Comparison of ENCODE assay signal across 1 cellular context in genomic region chr17:8057691-8058114, GRCh38.
TF ChIP-seq lines count a peak whose summit lies in the region.

No MANE protein-coding gene starts in this region.

TF ChIP-seq in HEK293, 187 proteins besides CTCF, POLR2A, EP300 and RAD21 (continued from another document and continues in another):
- TF ChIP-seq, protein P1, sequence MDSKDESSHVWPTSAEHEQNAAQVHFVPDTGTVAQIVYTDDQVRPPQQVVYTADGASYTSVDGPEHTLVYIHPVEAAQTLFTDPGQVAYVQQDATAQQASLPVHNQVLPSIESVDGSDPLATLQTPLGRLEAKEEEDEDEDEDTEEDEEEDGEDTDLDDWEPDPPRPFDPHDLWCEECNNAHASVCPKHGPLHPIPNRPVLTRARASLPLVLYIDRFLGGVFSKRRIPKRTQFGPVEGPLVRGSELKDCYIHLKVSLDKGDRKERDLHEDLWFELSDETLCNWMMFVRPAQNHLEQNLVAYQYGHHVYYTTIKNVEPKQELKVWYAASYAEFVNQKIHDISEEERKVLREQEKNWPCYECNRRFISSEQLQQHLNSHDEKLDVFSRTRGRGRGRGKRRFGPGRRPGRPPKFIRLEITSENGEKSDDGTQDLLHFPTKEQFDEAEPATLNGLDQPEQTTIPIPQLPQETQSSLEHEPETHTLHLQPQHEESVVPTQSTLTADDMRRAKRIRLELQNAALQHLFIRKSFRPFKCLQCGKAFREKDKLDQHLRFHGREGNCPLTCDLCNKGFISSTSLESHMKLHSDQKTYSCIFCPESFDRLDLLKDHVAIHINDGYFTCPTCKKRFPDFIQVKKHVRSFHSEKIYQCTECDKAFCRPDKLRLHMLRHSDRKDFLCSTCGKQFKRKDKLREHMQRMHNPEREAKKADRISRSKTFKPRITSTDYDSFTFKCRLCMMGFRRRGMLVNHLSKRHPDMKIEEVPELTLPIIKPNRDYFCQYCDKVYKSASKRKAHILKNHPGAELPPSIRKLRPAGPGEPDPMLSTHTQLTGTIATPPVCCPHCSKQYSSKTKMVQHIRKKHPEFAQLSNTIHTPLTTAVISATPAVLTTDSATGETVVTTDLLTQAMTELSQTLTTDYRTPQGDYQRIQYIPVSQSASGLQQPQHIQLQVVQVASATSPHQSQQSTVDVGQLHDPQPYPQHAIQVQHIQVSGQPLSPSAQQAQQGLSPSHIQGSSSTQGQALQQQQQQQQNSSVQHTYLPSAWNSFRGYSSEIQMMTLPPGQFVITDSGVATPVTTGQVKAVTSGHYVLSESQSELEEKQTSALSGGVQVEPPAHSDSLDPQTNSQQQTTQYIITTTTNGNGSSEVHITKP (tag by site-specific recombination; IDR thresholded peaks at IDR 0.05), result 0 out of 2 replicates have a peak, but pooled peaks have one; percentile 11
- TF ChIP-seq, protein P2, sequence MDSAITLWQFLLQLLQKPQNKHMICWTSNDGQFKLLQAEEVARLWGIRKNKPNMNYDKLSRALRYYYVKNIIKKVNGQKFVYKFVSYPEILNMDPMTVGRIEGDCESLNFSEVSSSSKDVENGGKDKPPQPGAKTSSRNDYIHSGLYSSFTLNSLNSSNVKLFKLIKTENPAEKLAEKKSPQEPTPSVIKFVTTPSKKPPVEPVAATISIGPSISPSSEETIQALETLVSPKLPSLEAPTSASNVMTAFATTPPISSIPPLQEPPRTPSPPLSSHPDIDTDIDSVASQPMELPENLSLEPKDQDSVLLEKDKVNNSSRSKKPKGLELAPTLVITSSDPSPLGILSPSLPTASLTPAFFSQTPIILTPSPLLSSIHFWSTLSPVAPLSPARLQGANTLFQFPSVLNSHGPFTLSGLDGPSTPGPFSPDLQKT (IDR thresholded peaks at IDR 0.05; ENCODE audit: borderline replicate concordance, low read depth, low read length), result no peak
- TF ChIP-seq WT1 (tag by site-specific recombination; IDR thresholded peaks at IDR 0.05) (no peak), ZEB2 (tag by site-specific recombination; IDR thresholded peaks at IDR 0.05) (no peak), SCRT1 (tag by site-specific recombination; IDR thresholded peaks at IDR 0.05; ENCODE audit: borderline replicate concordance) (no peak), ZNF777 (tag by site-specific recombination; IDR thresholded peaks at IDR 0.05; ENCODE audit: borderline replicate concordance) (no peak), ZNF146 (tag by site-specific recombination; IDR thresholded peaks at IDR 0.05) (no peak), ZNF324 (tag by site-specific recombination; IDR thresholded peaks at IDR 0.05) (no peak), ZNF645 (tag by site-specific recombination; IDR thresholded peaks at IDR 0.05) (no peak), PRDM1 (tag by site-specific recombination; IDR thresholded peaks at IDR 0.05) (no peak), ZNF624 (tag by site-specific recombination; IDR thresholded peaks at IDR 0.05) (no peak), ZNF248 (tag by site-specific recombination; IDR thresholded peaks at IDR 0.05) (no peak), ZNF626 (tag by site-specific recombination; IDR thresholded peaks at IDR 0.05) (no peak), ZNF37A (tag by site-specific recombination; IDR thresholded peaks at IDR 0.05) (no peak), ZNF292 (tag by site-specific recombination; IDR thresholded peaks at IDR 0.05; ENCODE audit: borderline replicate concordance, low read depth) (no peak), ZNF426 (tag by site-specific recombination; IDR thresholded peaks at IDR 0.05) (no peak), GLI2 (tag by site-specific recombination; IDR thresholded peaks at IDR 0.05; ENCODE audit: borderline replicate concordance, low read depth) (no peak), ZNF274 (IDR thresholded peaks at IDR 0.05; ENCODE audit: low read length) (no peak), ZNF274 (tag by site-specific recombination; IDR thresholded peaks at IDR 0.05; ENCODE audit: borderline replicate concordance) (no peak), ZNF747 (tag by site-specific recombination; IDR thresholded peaks at IDR 0.05) (no peak), ZNF621 (tag by site-specific recombination; IDR thresholded peaks at IDR 0.05) (no peak), GLIS1 (tag by site-specific recombination; IDR thresholded peaks at IDR 0.05) (no peak), ZNF596 (tag by site-specific recombination; IDR thresholded peaks at IDR 0.05) (no peak), ZNF529 (tag by site-specific recombination; IDR thresholded peaks at IDR 0.05; ENCODE audit: insufficient replicate concordance) (no peak), BCL11B (tag by site-specific recombination; IDR thresholded peaks at IDR 0.05; ENCODE audit: low read depth) (no peak), ZNF677 (tag by site-specific recombination; IDR thresholded peaks at IDR 0.05) (no peak), ZNF473 (tag by site-specific recombination; IDR thresholded peaks at IDR 0.05) (no peak), ZNF549 (tag by site-specific recombination; IDR thresholded peaks at IDR 0.05) (no peak), ZNF791 (tag by site-specific recombination; IDR thresholded peaks at IDR 0.05) (no peak), KLF8 (tag by site-specific recombination; IDR thresholded peaks at IDR 0.05) (no peak), KLF10 (tag by site-specific recombination; IDR thresholded peaks at IDR 0.05) (no peak), SP7 (tag by site-specific recombination; IDR thresholded peaks at IDR 0.05) (0 out of 2 replicates have a peak, but pooled peaks have one; percentile 16), ZNF394 (tag by site-specific recombination; IDR thresholded peaks at IDR 0.05; ENCODE audit: borderline replicate concordance) (no peak), ZBTB8A (tag by site-specific recombination; IDR thresholded peaks at IDR 0.05) (no peak), ZBTB17 (tag by site-specific recombination; IDR thresholded peaks at IDR 0.05) (peak; percentile 81), ZNF2 (tag by site-specific recombination; IDR thresholded peaks at IDR 0.05) (peak; percentile 87), ZNF24 (tag by site-specific recombination; IDR thresholded peaks at IDR 0.05) (peak; percentile 95), ZNF140 (tag by site-specific recombination; IDR thresholded peaks at IDR 0.05) (no peak), ZNF660 (tag by site-specific recombination; IDR thresholded peaks at IDR 0.05) (0 out of 2 replicates have a peak, but pooled peaks have one; percentile 57), ZNF114 (tag by site-specific recombination; IDR thresholded peaks at IDR 0.05) (no peak), FEZF1 (tag by site-specific recombination; IDR thresholded peaks at IDR 0.05) (no peak), ZFP41 (tag by site-specific recombination; IDR thresholded peaks at IDR 0.05; ENCODE audit: borderline replicate concordance) (no peak), ZNF600 (tag by site-specific recombination; IDR thresholded peaks at IDR 0.05) (no peak), ZNF510 (tag by site-specific recombination; IDR thresholded peaks at IDR 0.05; ENCODE audit: insufficient replicate concordance) (no peak), ZNF211 (tag by site-specific recombination; IDR thresholded peaks at IDR 0.05; ENCODE audit: low read depth) (no peak), TCF7L2 (IDR thresholded peaks at IDR 0.05; ENCODE audit: borderline replicate concordance, low read depth, low read length) (no peak)
- TF ChIP-seq, protein P3, sequence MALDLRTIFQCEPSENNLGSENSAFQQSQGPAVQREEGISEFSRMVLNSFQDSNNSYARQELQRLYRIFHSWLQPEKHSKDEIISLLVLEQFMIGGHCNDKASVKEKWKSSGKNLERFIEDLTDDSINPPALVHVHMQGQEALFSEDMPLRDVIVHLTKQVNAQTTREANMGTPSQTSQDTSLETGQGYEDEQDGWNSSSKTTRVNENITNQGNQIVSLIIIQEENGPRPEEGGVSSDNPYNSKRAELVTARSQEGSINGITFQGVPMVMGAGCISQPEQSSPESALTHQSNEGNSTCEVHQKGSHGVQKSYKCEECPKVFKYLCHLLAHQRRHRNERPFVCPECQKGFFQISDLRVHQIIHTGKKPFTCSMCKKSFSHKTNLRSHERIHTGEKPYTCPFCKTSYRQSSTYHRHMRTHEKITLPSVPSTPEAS (tag by site-specific recombination; IDR thresholded peaks at IDR 0.05), result no peak
- TF ChIP-seq, protein P4, sequence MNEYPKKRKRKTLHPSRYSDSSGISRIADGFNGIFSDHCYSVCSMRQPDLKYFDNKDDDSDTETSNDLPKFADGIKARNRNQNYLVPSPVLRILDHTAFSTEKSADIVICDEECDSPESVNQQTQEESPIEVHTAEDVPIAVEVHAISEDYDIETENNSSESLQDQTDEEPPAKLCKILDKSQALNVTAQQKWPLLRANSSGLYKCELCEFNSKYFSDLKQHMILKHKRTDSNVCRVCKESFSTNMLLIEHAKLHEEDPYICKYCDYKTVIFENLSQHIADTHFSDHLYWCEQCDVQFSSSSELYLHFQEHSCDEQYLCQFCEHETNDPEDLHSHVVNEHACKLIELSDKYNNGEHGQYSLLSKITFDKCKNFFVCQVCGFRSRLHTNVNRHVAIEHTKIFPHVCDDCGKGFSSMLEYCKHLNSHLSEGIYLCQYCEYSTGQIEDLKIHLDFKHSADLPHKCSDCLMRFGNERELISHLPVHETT (tag by site-specific recombination; IDR thresholded peaks at IDR 0.05), result no peak
- TF ChIP-seq, protein P5, sequence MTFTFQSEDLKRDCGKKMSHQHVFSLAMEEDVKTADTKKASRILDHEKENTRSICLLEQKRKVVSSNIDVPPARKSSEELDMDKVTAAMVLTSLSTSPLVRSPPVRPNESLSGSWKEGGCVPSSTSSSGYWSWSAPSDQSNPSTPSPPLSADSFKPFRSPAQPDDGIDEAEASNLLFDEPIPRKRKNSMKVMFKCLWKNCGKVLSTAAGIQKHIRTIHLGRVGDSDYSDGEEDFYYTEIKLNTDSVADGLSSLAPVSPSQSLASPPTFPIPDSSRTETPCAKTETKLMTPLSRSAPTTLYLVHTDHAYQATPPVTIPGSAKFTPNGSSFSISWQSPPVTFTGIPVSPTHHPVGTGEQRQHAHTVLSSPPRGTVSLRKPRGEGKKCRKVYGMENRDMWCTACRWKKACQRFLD (tag by site-specific recombination; IDR thresholded peaks at IDR 0.05), result no peak
- TF ChIP-seq, protein P6, sequence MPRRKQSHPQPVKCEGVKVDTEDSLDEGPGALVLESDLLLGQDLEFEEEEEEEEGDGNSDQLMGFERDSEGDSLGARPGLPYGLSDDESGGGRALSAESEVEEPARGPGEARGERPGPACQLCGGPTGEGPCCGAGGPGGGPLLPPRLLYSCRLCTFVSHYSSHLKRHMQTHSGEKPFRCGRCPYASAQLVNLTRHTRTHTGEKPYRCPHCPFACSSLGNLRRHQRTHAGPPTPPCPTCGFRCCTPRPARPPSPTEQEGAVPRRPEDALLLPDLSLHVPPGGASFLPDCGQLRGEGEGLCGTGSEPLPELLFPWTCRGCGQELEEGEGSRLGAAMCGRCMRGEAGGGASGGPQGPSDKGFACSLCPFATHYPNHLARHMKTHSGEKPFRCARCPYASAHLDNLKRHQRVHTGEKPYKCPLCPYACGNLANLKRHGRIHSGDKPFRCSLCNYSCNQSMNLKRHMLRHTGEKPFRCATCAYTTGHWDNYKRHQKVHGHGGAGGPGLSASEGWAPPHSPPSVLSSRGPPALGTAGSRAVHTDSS (tag by site-specific recombination; IDR thresholded peaks at IDR 0.05), result no peak
- TF ChIP-seq, protein P7, sequence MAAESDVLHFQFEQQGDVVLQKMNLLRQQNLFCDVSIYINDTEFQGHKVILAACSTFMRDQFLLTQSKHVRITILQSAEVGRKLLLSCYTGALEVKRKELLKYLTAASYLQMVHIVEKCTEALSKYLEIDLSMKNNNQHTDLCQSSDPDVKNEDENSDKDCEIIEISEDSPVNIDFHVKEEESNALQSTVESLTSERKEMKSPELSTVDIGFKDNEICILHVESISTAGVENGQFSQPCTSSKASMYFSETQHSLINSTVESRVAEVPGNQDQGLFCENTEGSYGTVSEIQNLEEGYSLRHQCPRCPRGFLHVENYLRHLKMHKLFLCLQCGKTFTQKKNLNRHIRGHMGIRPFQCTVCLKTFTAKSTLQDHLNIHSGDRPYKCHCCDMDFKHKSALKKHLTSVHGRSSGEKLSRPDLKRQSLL (tag by site-specific recombination; IDR thresholded peaks at IDR 0.05), result no peak
- TF ChIP-seq, protein P8, sequence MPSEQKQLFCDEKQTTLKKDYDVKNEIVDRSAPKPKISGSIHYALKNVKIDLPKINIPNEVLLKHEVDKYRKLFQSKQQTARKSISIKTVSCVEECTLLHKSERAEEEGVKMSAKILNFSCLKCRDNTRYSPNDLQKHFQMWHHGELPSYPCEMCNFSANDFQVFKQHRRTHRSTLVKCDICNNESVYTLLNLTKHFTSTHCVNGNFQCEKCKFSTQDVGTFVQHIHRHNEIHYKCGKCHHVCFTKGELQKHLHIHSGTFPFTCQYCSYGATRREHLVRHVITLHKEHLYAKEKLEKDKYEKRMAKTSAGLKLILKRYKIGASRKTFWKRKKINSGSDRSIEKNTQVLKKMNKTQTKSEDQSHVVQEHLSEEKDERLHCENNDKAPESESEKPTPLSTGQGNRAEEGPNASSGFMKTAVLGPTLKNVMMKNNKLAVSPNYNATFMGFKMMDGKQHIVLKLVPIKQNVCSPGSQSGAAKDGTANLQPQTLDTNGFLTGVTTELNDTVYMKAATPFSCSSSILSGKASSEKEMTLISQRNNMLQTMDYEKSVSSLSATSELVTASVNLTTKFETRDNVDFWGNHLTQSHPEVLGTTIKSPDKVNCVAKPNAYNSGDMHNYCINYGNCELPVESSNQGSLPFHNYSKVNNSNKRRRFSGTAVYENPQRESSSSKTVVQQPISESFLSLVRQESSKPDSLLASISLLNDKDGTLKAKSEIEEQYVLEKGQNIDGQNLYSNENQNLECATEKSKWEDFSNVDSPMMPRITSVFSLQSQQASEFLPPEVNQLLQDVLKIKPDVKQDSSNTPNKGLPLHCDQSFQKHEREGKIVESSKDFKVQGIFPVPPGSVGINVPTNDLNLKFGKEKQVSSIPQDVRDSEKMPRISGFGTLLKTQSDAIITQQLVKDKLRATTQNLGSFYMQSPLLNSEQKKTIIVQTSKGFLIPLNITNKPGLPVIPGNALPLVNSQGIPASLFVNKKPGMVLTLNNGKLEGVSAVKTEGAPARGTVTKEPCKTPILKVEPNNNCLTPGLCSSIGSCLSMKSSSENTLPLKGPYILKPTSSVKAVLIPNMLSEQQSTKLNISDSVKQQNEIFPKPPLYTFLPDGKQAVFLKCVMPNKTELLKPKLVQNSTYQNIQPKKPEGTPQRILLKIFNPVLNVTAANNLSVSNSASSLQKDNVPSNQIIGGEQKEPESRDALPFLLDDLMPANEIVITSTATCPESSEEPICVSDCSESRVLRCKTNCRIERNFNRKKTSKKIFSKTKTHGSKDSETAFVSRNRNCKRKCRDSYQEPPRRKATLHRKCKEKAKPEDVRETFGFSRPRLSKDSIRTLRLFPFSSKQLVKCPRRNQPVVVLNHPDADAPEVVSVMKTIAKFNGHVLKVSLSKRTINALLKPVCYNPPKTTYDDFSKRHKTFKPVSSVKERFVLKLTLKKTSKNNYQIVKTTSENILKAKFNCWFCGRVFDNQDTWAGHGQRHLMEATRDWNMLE (tag by site-specific recombination; conservative IDR thresholded peaks at IDR 0.05; ENCODE audit: low read depth), result no peak
